ENCODE assay signal across 31 cellular contexts in genomic region chr1:11658542-11658941, GRCh38. TPM values are rescaled to one million over a fixed set of nuclear protein-coding genes. Genes with fewer than 3 reads are reported as not detected.
"Had no signal": no experiment of that assay in that cellular context is flagged by ENCODE, and none has a peak within 500 bp of the region (broad histone marks: within the 10 kb centered on the region; RNA-seq: fewer than 3 reads in every experiment).

No MANE protein-coding gene starts in this region.

- H3K4me3 ChIP-seq: neural progenitor cell, ovary, psoas muscle, skin epidermis, smooth muscle cell, suprapubic skin, testis, tibial artery, transverse colon, upper lobe of right lung, uterus had no signal

- H3K9me3 Mint-ChIP-seq: naive thymus-derived CD4-positive, alpha-beta T cell; natural killer cell; nephron; neural progenitor cell; stimulated activated memory B cell treated with anti-CD40 and anti-IgM and Interleukin-4, amounts not matched to agents 10 μg/mL and 1 μg/mL and 100 μg/mL, for 72 hours; stimulated activated naive CD8-positive, alpha-beta T cell treated with anti-CD3 and anti-CD28 coated beads, Interleukin-15, amount 100 ng/mL, for 72 hours; type B pancreatic cell had no signal

- H3K79me2 ChIP-seq: parathyroid adenoma had no signal

- H3K27ac Mint-ChIP-seq: naive thymus-derived CD4-positive, alpha-beta T cell; natural killer cell; nephron; neural progenitor cell; progenitor cell of endocrine pancreas; stimulated activated memory B cell treated with anti-CD40 and anti-IgM and Interleukin-4, amounts not matched to agents 10 μg/mL and 1 μg/mL and 100 μg/mL, for 72 hours; stimulated activated naive CD8-positive, alpha-beta T cell treated with anti-CD3 and anti-CD28 coated beads, Interleukin-15, amount 100 ng/mL, for 72 hours; type B pancreatic cell had no signal

- ATAC-seq: naive thymus-derived CD4-positive, alpha-beta T cell; natural killer cell; psoas muscle; right cardiac atrium; sciatic nerve; stimulated activated memory B cell treated with anti-CD40 and anti-IgM and Interleukin-4, amounts not matched to agents 10 μg/mL and 1 μg/mL and 100 μg/mL, for 72 hours; stimulated activated naive CD8-positive, alpha-beta T cell treated with anti-CD3 and anti-CD28 coated beads, Interleukin-15, amount 100 ng/mL, for 72 hours; stimulated activated naive CD8-positive, alpha-beta T cell treated with anti-CD3 and anti-CD28 coated beads, Interleukin-15, Interleukin-2, amounts not matched to agents 100 U/mL and 50 U/mL, for 24 hours; upper lobe of right lung had no signal

- H3K4me1 Mint-ChIP-seq: nephron had no signal

- H3K27me3 ChIP-seq: ovary, suprapubic skin, testis, tibial artery, upper lobe of right lung, uterus had no signal

- H3K36me3 Mint-ChIP-seq: natural killer cell, type B pancreatic cell had no signal

- H2AFZ ChIP-seq: neural progenitor cell, parathyroid adenoma had no signal

- H3K27ac ChIP-seq: neural progenitor cell, neutrophil, ovary, parathyroid adenoma, psoas muscle, skin epidermis, suprapubic skin, testis, tibial artery, transverse colon, upper lobe of right lung, uterus had no signal

- H3K4me2 ChIP-seq: neural progenitor cell, smooth muscle cell had no signal

- DNase-seq: naive thymus-derived CD4-positive, alpha-beta T cell; natural killer cell; nucleus accumbens; ovary; posterior cingulate gyrus; stimulated activated CD4-positive, alpha-beta T cell treated with anti-CD3 and anti-CD28 coated beads, Interleukin-15, amount 100 ng/mL, for 24 hours; stimulated activated CD4-positive, alpha-beta T cell treated with anti-CD3 and anti-CD28 coated beads, Interleukin-2, amount 100 ng/mL, for 24 hours; stimulated activated CD4-positive, alpha-beta T cell treated with anti-CD3 and anti-CD28 coated beads, Interleukin-2, amount 100 ng/mL, for 48 hours; stimulated activated CD4-positive, alpha-beta T cell treated with anti-CD3 and anti-CD28 coated beads, Interleukin-4, amount 100 ng/mL, for 24 hours; stimulated activated naive CD4-positive, alpha-beta T cell; stimulated activated naive CD8-positive, alpha-beta T cell treated with anti-CD3 and anti-CD28 coated beads, Interleukin-15, amount 100 ng/mL, for 72 hours; stimulated activated naive CD8-positive, alpha-beta T cell treated with anti-CD3 and anti-CD28 coated beads, Interleukin-15, Interleukin-2, amounts not matched to agents 100 U/mL and 50 U/mL, for 24 hours; testis; transverse colon; upper lobe of right lung; uterus had no signal

- H3K9me3 ChIP-seq: neutrophil, ovary, psoas muscle, suprapubic skin, testis, tibial artery, transverse colon, upper lobe of right lung, uterus had no signal

- H3K36me3 ChIP-seq: neural progenitor cell, neutrophil, ovary, transverse colon, uterus had no signal

- H3K9ac ChIP-seq: neural progenitor cell, parathyroid adenoma had no signal

- H3K4me3 Mint-ChIP-seq: naive thymus-derived CD4-positive, alpha-beta T cell; natural killer cell; nephron; neural progenitor cell; stimulated activated memory B cell treated with anti-CD40 and anti-IgM and Interleukin-4, amounts not matched to agents 10 μg/mL and 1 μg/mL and 100 μg/mL, for 72 hours; stimulated activated naive CD8-positive, alpha-beta T cell treated with anti-CD3 and anti-CD28 coated beads, Interleukin-15, amount 100 ng/mL, for 72 hours; type B pancreatic cell had no signal

RNA-seq across cellular contexts. Expression of gene DRAXIN, which starts 33.0 kb away (rescaled TPM):
- total RNA-seq: omental fat pad, sciatic nerve had no signal
